Comparison of ENCODE assay signal across 8 cellular contexts in genomic region chr7:101542527-101543241, GRCh38.
DNase-seq lines count a peak whose midpoint lies in the region; ATAC-seq lines count a peak whose summit lies in the region.

No MANE protein-coding gene starts in this region.

- no peak overlapping the region for H3K4me3 Mint-ChIP-seq in effector memory CD8-positive, alpha-beta T cell
- no peak overlapping the region for H3K4me3 Mint-ChIP-seq in naive B cell

- H3K36me3 Mint-ChIP-seq in effector memory CD8-positive, alpha-beta T cell (ENCODE audit: insufficient read depth), result no peaks in the 10 kb centered on the region
- H3K36me3 Mint-ChIP-seq in naive B cell, result no peaks in the 10 kb centered on the region

- H3K9me3 Mint-ChIP-seq in effector memory CD8-positive, alpha-beta T cell, result no peaks in the 10 kb centered on the region
- no peaks in the 10 kb centered on the region for H3K9me3 Mint-ChIP-seq in naive B cell

- peaks cover 0 to 21% of the 10 kb centered on the region in 2 donors for H3K27me3 Mint-ChIP-seq in effector memory CD8-positive, alpha-beta T cell
- H3K27me3 Mint-ChIP-seq in naive B cell, result peaks cover 5 to 10% (median 9%) of the 10 kb centered on the region in 3 donors

- peaks cover 0 to 4% of the 10 kb centered on the region in 2 donors for H3K4me1 Mint-ChIP-seq in effector memory CD8-positive, alpha-beta T cell (ENCODE audit: low read depth in 2 of 2)
- peaks cover 5 to 7% (median 7%) of the 10 kb centered on the region in 3 donors for H3K4me1 Mint-ChIP-seq in naive B cell

- ATAC-seq in effector memory CD8-positive, alpha-beta T cell (replicated peaks), result peak; percentile 50
- ATAC-seq in naive B cell (ENCODE audit: low read depth in 2 of 2) (peak; percentile 46 to 67), GM19397 (IDR thresholded peaks at IDR 0.05; ENCODE audit: unreplicated experiment) (no peak)

- DNase-seq in activated gamma-delta T cell treated with Interleukin-2 at 50 U/mL for 16 hours, result peak; percentile 79
- no peak for DNase-seq in activated gamma-delta T cell (lab: John Stamatoyannopoulos, UW)
- peak; percentile 36 to 78 for DNase-seq in NCI-H526 (lab: John Stamatoyannopoulos, UW)
- peak; percentile 32 to 56 for DNase-seq in activated CD8-positive, alpha-beta memory T cell treated with anti-CD3 and anti-CD28 coated beads for 1 hour (ENCODE audit: extremely low read depth in 1 of 2, low read depth in 1 of 2)
- DNase-seq in effector memory CD8-positive, alpha-beta T cell, result peak; percentile 65 to 75 (median 67)
- peak; percentile 63 for DNase-seq in naive B cell
- DNase-seq in stimulated activated CD8-positive, alpha-beta memory T cell treated with anti-CD3 and anti-CD28 coated beads, Interleukin-7, amount 100 ng/mL, for 48 hours (ENCODE audit: extremely low read depth in 1 of 2, low read depth in 1 of 2), result peak; percentile 19 to 50

- peak overlapping the region in 1 of 2 donors; percentile 32 for H3K27ac Mint-ChIP-seq in effector memory CD8-positive, alpha-beta T cell
- no peak overlapping the region for H3K27ac Mint-ChIP-seq in naive B cell
